In genomic region chr12:46071769-46072624, GRCh38 we compare ENCODE assay signal across 9 cellular contexts.
DNase-seq lines count a peak whose midpoint lies in the region; TF ChIP-seq lines count a peak whose summit lies in the region.
"Had no signal": no experiment of that assay in that cellular context is flagged by ENCODE, and none has a peak within 500 bp of the region (broad histone marks: within the 10 kb centered on the region; RNA-seq: fewer than 3 reads in every experiment).

No MANE protein-coding gene starts in this region.

- H3K4me3 ChIP-seq in H7 (ENCODE audit: insufficient read depth, low read depth, low read length): no peak overlapping the region
- H3K4me3 ChIP-seq in MG63: no peak overlapping the region
- H3K4me3 ChIP-seq in SJCRH30: no peak overlapping the region
- no peak overlapping the region for H3K4me3 ChIP-seq in uterus
- H3K4me3 ChIP-seq: skin epidermis had no signal

- H3K4me1 ChIP-seq in SJCRH30 (no peaks in the 10 kb centered on the region; the same call in 1 of the 2 replicates), uterus (no peaks in the 10 kb centered on the region)

- intact Hi-C loops in posterior cingulate gyrus (cut with DNase I) (no loop called here), uterus (cut with DNase I; ENCODE audit: low total_unique reads) (no loop called here)

- H3K27me3 ChIP-seq in H7 (ENCODE audit: control insufficient read depth, insufficient read depth, low read length): no peaks in the 10 kb centered on the region
- no peaks in the 10 kb centered on the region for H3K27me3 ChIP-seq in MG63
- no peaks in the 10 kb centered on the region; the same call in 1 of the 2 replicates for H3K27me3 ChIP-seq in SJCRH30
- no peaks in the 10 kb centered on the region for H3K27me3 ChIP-seq in uterus

- TF ChIP-seq CTCF in uterus (IDR thresholded peaks at IDR 0.05): peak; percentile 66 to 78 (median 72)

- peak; percentile 29 for DNase-seq in GM04503 (ENCODE audit: low read depth)
- DNase-seq in H7: peak; percentile 56
- DNase-seq in MG63: peak; percentile 59
- peak; percentile 78 to 94 for DNase-seq in SJCRH30
- peak; percentile 30 for DNase-seq in activated gamma-delta T cell treated with anti-CD3 and anti-CD28 coated beads, Interleukin-2, amount 50 U/mL, for 16 hours (ENCODE audit: low read depth)
- DNase-seq in glomerular endothelial cell (ENCODE audit: extremely low read depth, low read depth, low spot score): peak; percentile 18
- peak in 9 of 10 donors; percentile 16 to 89 (median 44) for DNase-seq in posterior cingulate gyrus
- DNase-seq in uterus: peak; percentile 47

- H3K9me3 ChIP-seq in MG63: no peaks in the 10 kb centered on the region
- H3K9me3 ChIP-seq in SJCRH30 (replicated peaks): no peaks in the 10 kb centered on the region
- H3K9me3 ChIP-seq in uterus: no peaks in the 10 kb centered on the region

- H3K36me3 ChIP-seq in H7 (replicated peaks; ENCODE audit: control insufficient read depth, insufficient read depth, low read length) (no peaks in the 10 kb centered on the region), MG63 (no peaks in the 10 kb centered on the region), SJCRH30 (no peaks in the 10 kb centered on the region), uterus (no peaks in the 10 kb centered on the region)

- no peak for TF ChIP-seq POLR2A in uterus (IDR thresholded peaks at IDR 0.05)

- H3K27ac ChIP-seq in SJCRH30 (no peak overlapping the region), uterus (no peak overlapping the region)
- H3K27ac ChIP-seq: skin epidermis had no signal

Comparison
In these comparisons a context has a peak if more than half of its experiments do, and no peak if none do; other contexts are left out.
1. DNase-seq: peak in every context shown above with its lines; median percentile 86 in SJCRH30; 59 in MG63; 56 in H7; 47 in uterus; 44 in posterior cingulate gyrus; 30 in activated gamma-delta T cell treated with anti-CD3 and anti-CD28 coated beads, Interleukin-2, amount 50 U/mL, for 16 hours; 29 in GM04503; 18 in glomerular endothelial cell.